ENCODE assay signal across 19 cellular contexts in the genomic region with DNA sequence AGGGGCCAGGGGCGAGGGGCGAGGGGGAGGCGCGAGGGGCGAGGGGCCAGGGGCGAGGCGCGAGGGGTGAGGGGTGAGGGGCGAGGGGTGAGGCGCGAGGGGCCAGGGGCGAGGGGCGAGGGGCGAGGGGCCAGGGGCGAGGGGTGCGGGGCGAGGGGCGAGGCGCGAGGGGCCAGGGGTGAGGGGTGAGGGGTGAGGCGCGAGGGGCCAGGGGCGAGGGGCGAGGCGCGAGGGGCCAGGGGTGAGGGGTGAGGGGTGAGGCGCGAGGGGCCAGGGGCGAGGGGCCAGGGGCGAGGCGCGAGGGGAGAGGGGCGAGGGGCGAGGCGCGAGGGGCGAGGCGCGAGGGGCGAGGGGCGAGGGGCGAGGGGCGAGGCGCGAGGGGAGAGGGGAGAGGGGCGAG.
"Had no signal": no experiment of that assay in that cellular context is flagged by ENCODE, and none has a peak within 500 bp of the region (broad histone marks: within the 10 kb centered on the region; RNA-seq: fewer than 3 reads in every experiment).

No MANE protein-coding gene starts in this region.

- H3K27me3 Mint-ChIP-seq: dendritic cell treated with granulocyte-macrophage colony-stimulating factor and Interleukin-4, amounts not matched to agents 40 ng/mL and 50 ng/mL, for 4 days; memory B cell had no signal

- H3K27ac ChIP-seq: colonic mucosa, gastrocnemius medialis, heart right ventricle, left lung had no signal

- H3K9me3 Mint-ChIP-seq: endodermal cell had no signal

- H3K4me3 ChIP-seq: colonic mucosa, esophagus squamous epithelium, gastrocnemius medialis, heart right ventricle, left lung, lung, mucosa of descending colon had no signal

- ATAC-seq: effector memory CD8-positive, alpha-beta T cell; gastrocnemius medialis; heart right ventricle; left ventricle myocardium superior had no signal

- H3K9me3 ChIP-seq: colonic mucosa, gastrocnemius medialis, mucosa of descending colon had no signal

- H3K4me3 Mint-ChIP-seq: dendritic cell treated with granulocyte-macrophage colony-stimulating factor and Interleukin-4, amounts not matched to agents 40 ng/mL and 50 ng/mL, for 4 days; effector memory CD8-positive, alpha-beta T cell; endodermal cell; memory B cell had no signal

- DNase-seq: cortex of kidney, esophagus squamous epithelium, foreskin fibroblast, foreskin melanocyte, gastrocnemius medialis, hippocampal formation, left cardiac atrium, mammary epithelial cell, midbrain had no signal

- H3K4me1 Mint-ChIP-seq: memory B cell had no signal

- H3K4me1 ChIP-seq: gastrocnemius medialis, heart right ventricle, left lung had no signal

- H3K27ac Mint-ChIP-seq: dendritic cell treated with granulocyte-macrophage colony-stimulating factor and Interleukin-4, amounts not matched to agents 40 ng/mL and 50 ng/mL, for 4 days; endodermal cell; memory B cell had no signal

- H3K36me3 ChIP-seq: colonic mucosa, esophagus squamous epithelium, gastrocnemius medialis, heart right ventricle, left lung had no signal

- H3K27me3 ChIP-seq: colonic mucosa, gastrocnemius medialis had no signal
